1 cellular context compared by ENCODE assay signal in the genomic region with DNA sequence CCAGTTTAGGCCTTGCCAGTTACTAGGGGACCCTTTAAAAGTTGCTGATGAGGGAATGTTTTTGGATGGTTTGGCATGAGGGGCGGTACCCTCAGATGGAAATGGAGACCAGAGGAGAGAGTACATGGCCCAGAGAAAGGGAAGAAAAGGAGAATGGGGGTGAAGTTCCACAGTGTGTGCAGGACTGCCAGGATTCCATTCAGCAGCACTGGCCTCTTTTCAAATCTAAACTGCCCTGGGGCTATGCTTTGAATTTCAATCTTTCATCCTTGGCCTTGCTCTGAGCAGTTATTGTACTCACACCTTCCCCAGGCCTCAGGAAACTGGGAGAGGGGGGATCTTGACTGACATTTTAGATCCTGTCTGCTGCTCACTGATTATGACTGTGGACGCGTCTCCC.
A peak's percentile ranks its signal among the peaks of the same experiment; 100 is the strongest.
TF ChIP-seq lines count a peak whose summit lies in the region.

No MANE protein-coding gene starts in this region.

TF ChIP-seq in HepG2, 621 proteins besides CTCF, POLR2A, EP300 and RAD21:
- TF ChIP-seq NFE2L2 (IDR thresholded peaks at IDR 0.05; ENCODE audit: low read length) = no peak
- 0 out of 2 replicates have a peak, but pooled peaks have one; percentile 26 for TF ChIP-seq RBFOX2 (IDR thresholded peaks at IDR 0.05; ENCODE audit: low read depth, low read length)
